In the genomic region with DNA sequence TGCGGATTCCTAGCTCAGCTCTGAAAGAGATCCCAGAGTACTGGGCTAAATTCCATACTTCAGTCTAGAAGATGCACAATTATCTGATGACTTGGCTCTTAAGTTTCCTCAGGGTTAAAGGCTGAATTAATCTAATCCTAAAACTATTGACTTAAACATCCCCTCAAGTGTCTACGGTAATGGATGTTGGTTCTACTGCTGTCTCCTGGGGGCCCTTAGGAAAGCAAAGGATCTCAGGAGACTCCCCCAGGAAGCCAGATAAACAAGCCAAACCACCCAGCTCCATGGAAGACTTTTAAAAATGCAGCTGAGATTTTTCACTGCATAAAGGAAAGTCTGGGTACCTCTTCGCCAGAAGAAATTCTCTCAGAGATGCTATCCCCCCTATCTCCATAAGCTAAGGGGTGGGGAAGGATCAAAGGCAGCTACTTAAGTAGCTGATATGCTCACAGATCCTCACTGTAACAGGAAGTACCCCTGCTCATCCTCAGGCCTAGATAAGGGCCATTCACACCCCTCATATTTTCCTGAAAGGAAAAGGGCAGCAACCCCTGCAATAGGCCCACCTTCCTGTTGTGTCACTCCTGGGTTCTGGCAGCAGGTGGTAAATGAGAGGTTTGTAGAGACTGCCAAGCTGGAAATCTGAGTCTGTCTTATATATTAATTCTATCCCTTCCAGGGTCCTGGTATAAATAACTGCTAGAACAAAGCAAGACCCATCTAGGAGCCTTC, we compare ENCODE assay signal across 22 cellular contexts. TPM values are rescaled to one million over a fixed set of nuclear protein-coding genes. Genes with fewer than 3 reads are reported as not detected.
DNase-seq lines count a peak whose midpoint lies in the region; ATAC-seq and TF ChIP-seq lines count a peak whose summit lies in the region.
"Had no signal": no experiment of that assay in that cellular context is flagged by ENCODE, and none has a peak within 500 bp of the region (broad histone marks: within the 10 kb centered on the region; RNA-seq: fewer than 3 reads in every experiment).

No MANE protein-coding gene starts in this region.

- peaks cover 15% of the 10 kb centered on the region for H4K20me1 ChIP-seq in neural progenitor cell (ENCODE audit: low read depth)

- H3K4me3 ChIP-seq in neural progenitor cell = no peak overlapping the region
- H3K4me3 ChIP-seq: breast epithelium, ovary, right atrium auricular region had no signal

- peak overlapping the region; percentile 27 for H3K4me2 ChIP-seq in neural progenitor cell
- H3K4me2 ChIP-seq: KMS-11 had no signal

- H3K79me2 ChIP-seq in neural progenitor cell (ENCODE audit: low read depth) = no peaks in the 10 kb centered on the region

- H3K9ac ChIP-seq in neural progenitor cell = no peak overlapping the region
- H3K9ac ChIP-seq: KMS-11 had no signal

- no peak overlapping the region for H3K4me3 Mint-ChIP-seq in neural progenitor cell
- H3K4me3 Mint-ChIP-seq: activated B cell treated with CpG ODN at 0.5 μM for 24 hours; memory B cell; naive B cell; T-helper 1 cell treated with Interleukin-12 subunit alpha and Interleukin-12 subunit beta and Interleukin-4 antibody, amounts not matched to agents 30 μg/mL and 1 μg/mL, for 36 hours had no signal

- TF ChIP-seq CTCF in VCaP (conservative IDR thresholded peaks at IDR 0.05) = no peak
- no peak for TF ChIP-seq CTCF in neural progenitor cell (IDR thresholded peaks at IDR 0.05)
- no peak for TF ChIP-seq CTCF in omental fat pad (IDR thresholded peaks at IDR 0.05)

- H3F3A ChIP-seq in neural progenitor cell (ENCODE audit: low read depth) = peaks cover 10% of the 10 kb centered on the region

- H3K9me3 ChIP-seq in neural progenitor cell (ENCODE audit: low read depth) = no peaks in the 10 kb centered on the region
- H3K9me3 ChIP-seq: breast epithelium, ovary, right atrium auricular region had no signal

- H3K9me3 Mint-ChIP-seq in neural progenitor cell = no peaks in the 10 kb centered on the region
- H3K9me3 Mint-ChIP-seq: activated B cell treated with CpG ODN at 0.5 μM for 24 hours; CD8-positive, alpha-beta memory T cell; memory B cell; naive B cell; T-helper 1 cell treated with Interleukin-12 subunit alpha and Interleukin-12 subunit beta and Interleukin-4 antibody, amounts not matched to agents 30 μg/mL and 1 μg/mL, for 36 hours had no signal

- H3K27me3 ChIP-seq in neural progenitor cell = no peaks in the 10 kb centered on the region
- H3K27me3 ChIP-seq: breast epithelium, ovary, right atrium auricular region had no signal

- H3K27ac Mint-ChIP-seq in neural progenitor cell = no peak overlapping the region
- H3K27ac Mint-ChIP-seq: activated B cell treated with CpG ODN at 0.5 μM for 24 hours; memory B cell; T-helper 1 cell treated with Interleukin-12 subunit alpha and Interleukin-12 subunit beta and Interleukin-4 antibody, amounts not matched to agents 30 μg/mL and 1 μg/mL, for 36 hours had no signal

- no peak for ATAC-seq in omental fat pad (ENCODE audit: low FRiP score)
- no peak for ATAC-seq in HG03025 (IDR thresholded peaks at IDR 0.05; ENCODE audit: low FRiP score, unreplicated experiment)
- no peak for ATAC-seq in HG02642 (IDR thresholded peaks at IDR 0.05; ENCODE audit: poor library complexity, unreplicated experiment)

- H3K36me3 Mint-ChIP-seq in neural progenitor cell = no peaks in the 10 kb centered on the region
- H3K36me3 Mint-ChIP-seq: CD8-positive, alpha-beta memory T cell; memory B cell; naive B cell had no signal

- H2AFZ ChIP-seq in neural progenitor cell (replicated peaks) = no peak overlapping the region

- H3K27me3 Mint-ChIP-seq in neural progenitor cell (ENCODE audit: insufficient read depth, low read depth) = no peaks in the 10 kb centered on the region
- H3K27me3 Mint-ChIP-seq: activated B cell treated with CpG ODN at 0.5 μM for 24 hours; CD8-positive, alpha-beta memory T cell; memory B cell; naive B cell had no signal

- H3K27ac ChIP-seq in VCaP (peak overlapping the region; percentile 100), neural progenitor cell (peak overlapping the region; percentile 25)
- H3K27ac ChIP-seq: breast epithelium, KMS-11, ovary, right atrium auricular region had no signal

- peaks cover 17% of the 10 kb centered on the region for H3K4me1 Mint-ChIP-seq in neural progenitor cell

- in situ Hi-C loops in KBM-7 (cut with MboI; ENCODE audit: low pct_unique_long_range_greater_than_20kb, low sequenced_read_pairs) = no loop called here

- peaks cover 23% of the 10 kb centered on the region for H3K4me1 ChIP-seq in neural progenitor cell
- H3K4me1 ChIP-seq: breast epithelium had no signal

- DNase-seq in GF-D8 (lab: John Stamatoyannopoulos, UW) = peak; percentile 25
- peak; percentile 40 for DNase-seq in KBM-7
- DNase-seq in neural progenitor cell (ENCODE audit: low spot score) = no peak
- DNase-seq in omental fat pad (ENCODE audit: low spot score) = no peak
- DNase-seq in H4 (ENCODE audit: low spot score) = no peak
- DNase-seq: activated B cell treated with CpG ODN at 0.5 μM for 24 hours; activated CD4-positive, alpha-beta T cell treated with anti-CD3 and anti-CD28 coated beads, Interleukin-2, amount 50 U/mL, for 4 hours; activated gamma-delta T cell treated with Interleukin-2 at 50 U/mL for 16 hours; CD8-positive, alpha-beta memory T cell; GOT3; naive B cell; NCI-H187; NCI-H510A; ovary had no signal

- no peaks in the 10 kb centered on the region for H3K36me3 ChIP-seq in neural progenitor cell
- H3K36me3 ChIP-seq: breast epithelium, ovary, right atrium auricular region had no signal

RNA-seq across cellular contexts. Expression of a gene that starts 9.3 kb away (rescaled TPM):
- total RNA-seq in neural progenitor cell (ENCODE audit: low replicate concordance) = 23.8 and 25.3 TPM in 2 replicates
- total RNA-seq in omental fat pad = 10 to 100 TPM in 3 of 4 donors, 1 to 10 TPM in 1; 9.5 to 16.4 (median 14.3) TPM
- 23.6 and 24.1 TPM in 2 replicates for total RNA-seq in H4 (2014; rRNA removed; shearing (Covaris generic))

RNA-seq across cellular contexts. Expression of a gene that starts 36.9 kb away (rescaled TPM):
- 34.4 and 48.2 TPM in 2 replicates for total RNA-seq in neural progenitor cell (ENCODE audit: low replicate concordance)
- total RNA-seq in omental fat pad = 10 to 100 TPM in 1 of 4 donors, 1 to 10 TPM in 3; 4.5 to 13.9 (median 5.0) TPM
- total RNA-seq in H4 (2014; rRNA removed; shearing (Covaris generic)) = 44.3 and 47.9 TPM in 2 replicates

Comparison
In these comparisons a context has a peak if more than half of its experiments do, and no peak if none do; other contexts are left out.
1. DNase-seq: peak in GF-D8 (single experiment) and KBM-7 (single experiment); none in neural progenitor cell (single experiment), omental fat pad (single experiment) and H4 (single experiment).